ENCODE assay signal across 8 cellular contexts in genomic region chr22:36435516-36436415, GRCh38. TPM values are rescaled to one million over a fixed set of nuclear protein-coding genes. Genes with fewer than 3 reads are reported as not detected.
A peak's percentile ranks its signal among the peaks of the same experiment; 100 is the strongest.
DNase-seq lines count a peak whose midpoint lies in the region; TF ChIP-seq lines count a peak whose summit lies in the region.

No MANE protein-coding gene starts in this region.

- no peaks in the 10 kb centered on the region for H3K9me3 Mint-ChIP-seq in Caco-2 (ENCODE audit: unreplicated experiment)

- TF ChIP-seq RAD21 in SK-N-SH (IDR thresholded peaks at IDR 0.05; ENCODE audit: low read length), result no peak

- 88% methylated on average over 16 of the region's 16 CpGs for WGBS in SK-N-SH (ENCODE audit: low lambda C conversion rate)

- no peak overlapping the region for H3K9ac ChIP-seq in HUES48 (ENCODE audit: low read depth, low read length)
- H3K9ac ChIP-seq in duodenal mucosa (ENCODE audit: low read depth in 1 of 2, low read length in 2 of 2), result peak overlapping the region; percentile 20 to 57
- H3K9ac ChIP-seq in SK-N-SH, result no peak overlapping the region

- no peaks in the 10 kb centered on the region for H4K20me1 ChIP-seq in SK-N-SH (ENCODE audit: insufficient read depth)

- H3K79me2 ChIP-seq in SK-N-SH (ENCODE audit: insufficient read depth), result no peaks in the 10 kb centered on the region

- H3K27me3 Mint-ChIP-seq in Caco-2 (ENCODE audit: insufficient read depth, unreplicated experiment), result no peaks in the 10 kb centered on the region

- H3K4me2 ChIP-seq in SK-N-SH, result no peak overlapping the region

- H3K4me3 ChIP-seq in Caco-2 (ENCODE audit: low read depth, low read length), result no peak overlapping the region
- H3K4me3 ChIP-seq in HUES48 (ENCODE audit: low read depth, low read length), result no peak overlapping the region
- H3K4me3 ChIP-seq in duodenal mucosa (ENCODE audit: low read depth in 1 of 2, low read length in 2 of 2), result peak overlapping the region; percentile 12 to 36
- no peak overlapping the region for H3K4me3 ChIP-seq in SK-N-SH (ENCODE audit: low read depth in 2 of 2, low read length in 1 of 2)

- no peak for TF ChIP-seq EP300 in SK-N-SH (IDR thresholded peaks at IDR 0.05; ENCODE audit: borderline replicate concordance in 1 of 2, low read depth in 1 of 2, low read length in 1 of 2)

- peaks cover 53% of the 10 kb centered on the region for H3K4me1 Mint-ChIP-seq in Caco-2 (ENCODE audit: low read depth, unreplicated experiment)

- H3K27ac ChIP-seq in HUES48 (ENCODE audit: low read depth, low read length) (peak overlapping the region; percentile 70), duodenal mucosa (ENCODE audit: low read depth, low read length) (peak overlapping the region; percentile 55), SK-N-SH (ENCODE audit: low read depth in 2 of 2, low read length in 1 of 2) (no peak overlapping the region)

- peak overlapping the region; percentile 50 for H3K4me3 Mint-ChIP-seq in Caco-2 (ENCODE audit: unreplicated experiment)

- TF ChIP-seq CTCF in Caco-2 (IDR thresholded peaks at IDR 0.05; ENCODE audit: insufficient read depth in 1 of 2, low read depth in 1 of 2, low read length in 1 of 2, severe bottlenecking in 1 of 2, unreplicated experiment in 1 of 2), result no peak
- TF ChIP-seq CTCF in SK-N-SH (IDR thresholded peaks at IDR 0.05), result no peak

- H2AFZ ChIP-seq in SK-N-SH (ENCODE audit: low read depth), result no peak overlapping the region

- peaks cover 6% of the 10 kb centered on the region for H3K36me3 Mint-ChIP-seq in Caco-2 (ENCODE audit: insufficient read depth, unreplicated experiment)

- DNase-seq in Caco-2 (peak; percentile 60 to 79), SK-N-SH (no peak), GDM1 (lab: John Stamatoyannopoulos, UW) (no peak), cerebellar cortex (ENCODE audit: low spot score) (no peak)
- peak in 3 of 4 experiments; percentile 12 to 39 (median 25) for DNase-seq in activated CD4-positive, CD25-positive, alpha-beta regulatory T cell (lab: John Stamatoyannopoulos, UW)
- DNase-seq in stimulated activated CD4-positive, alpha-beta T cell treated with anti-CD3 and anti-CD28 coated beads, Interleukin-2, amount 100 ng/mL, for 4 hours (ENCODE audit: low read depth), result peak; percentile 64

- no peaks in the 10 kb centered on the region for H3K9me3 ChIP-seq in Caco-2
- H3K9me3 ChIP-seq in HUES48 (ENCODE audit: control insufficient read depth, insufficient read depth, low read length), result no peaks in the 10 kb centered on the region
- H3K9me3 ChIP-seq in duodenal mucosa (ENCODE audit: control insufficient read depth in 1 of 2, low read length in 2 of 2), result no peaks in the 10 kb centered on the region
- H3K9me3 ChIP-seq in SK-N-SH, result no peaks in the 10 kb centered on the region

- POLR2A ChIA-PET in Caco-2 (lab: Charles Lee), result interaction anchor here (0.5 to 1.6 kb wide), 6 partner anchors 13 to 508 kb away, joined by 4 to 9 read pairs (median 4); partner anchors contain the start of gene MYH9
- POLR2A ChIA-PET in SK-N-SH (lab: Yijun Ruan, JAX), result no interaction called here

- CTCF ChIA-PET in Caco-2 (lab: Charles Lee), result interaction anchor here (1.1 to 1.2 kb wide), 2 partner anchors 16 to 35 kb away, joined by 5 to 6 read pairs; no protein-coding TSS in a partner anchor
- CTCF ChIA-PET in SK-N-SH (lab: Yijun Ruan, JAX), result interaction anchor here (0.7 to 1.2 kb wide), 4 partner anchors 16 to 191 kb away, joined by 3 to 4 read pairs (median 4); no protein-coding TSS in a partner anchor

- H3K4me1 ChIP-seq in Caco-2 (peaks cover 63% of the 10 kb centered on the region), HUES48 (ENCODE audit: control insufficient read depth, insufficient read depth, low read length) (peaks cover 19% of the 10 kb centered on the region), duodenal mucosa (ENCODE audit: control insufficient read depth in 1 of 2, insufficient read depth in 2 of 2, low read length in 2 of 2) (peaks cover 40 to 48% of the 10 kb centered on the region in 2 donors), SK-N-SH (ENCODE audit: control insufficient read depth in 1 of 2, insufficient read depth in 2 of 2, low read depth in 1 of 2, low read length in 1 of 2) (peaks cover 12 to 31% of the 10 kb centered on the region in 2 experiments; a peak in 3 of 4 replicates)

- intact Hi-C loops in Caco-2 (cut with micrococcal nuclease; ENCODE audit: unreplicated experiment), result no loop called here

- H3K36me3 ChIP-seq in Caco-2 (ENCODE audit: control insufficient read depth, insufficient read depth, low read length), result no peaks in the 10 kb centered on the region
- H3K36me3 ChIP-seq in HUES48 (ENCODE audit: control insufficient read depth, insufficient read depth, low read length), result no peaks in the 10 kb centered on the region
- no peaks in the 10 kb centered on the region for H3K36me3 ChIP-seq in duodenal mucosa (ENCODE audit: control insufficient read depth in 1 of 2, insufficient read depth in 2 of 2, low read length in 2 of 2)
- H3K36me3 ChIP-seq in SK-N-SH (replicated peaks in 1 of 2; ENCODE audit: control insufficient read depth in 1 of 2, insufficient read depth in 2 of 2, low read length in 1 of 2), result no peaks in the 10 kb centered on the region

- no TSS peak for BruUV-seq in Caco-2 (replicated peaks; lab: Mats Ljungman, UMichigan)

- H3K27me3 ChIP-seq in Caco-2 (replicated peaks; ENCODE audit: control insufficient read depth, insufficient read depth, low read length) (no peaks in the 10 kb centered on the region), HUES48 (ENCODE audit: control insufficient read depth, insufficient read depth, low read length) (no peaks in the 10 kb centered on the region), duodenal mucosa (ENCODE audit: control insufficient read depth in 1 of 2, insufficient read depth in 2 of 2, low read length in 2 of 2) (no peaks in the 10 kb centered on the region), SK-N-SH (ENCODE audit: insufficient read depth) (no peaks in the 10 kb centered on the region)

- peaks cover 22% of the 10 kb centered on the region for H3F3A ChIP-seq in SK-N-SH (replicated peaks; ENCODE audit: insufficient read depth)

- H3K27ac Mint-ChIP-seq in Caco-2 (ENCODE audit: unreplicated experiment), result peak overlapping the region; percentile 73

- H3K9me2 ChIP-seq in SK-N-SH, result no peaks in the 10 kb centered on the region

TF ChIP-seq in SK-N-SH, 30 proteins besides CTCF, POLR2A, EP300 and RAD21:
- TF ChIP-seq RCOR1 (IDR thresholded peaks at IDR 0.05; ENCODE audit: low read length), result no peak
- no peak for TF ChIP-seq PBX3 (IDR thresholded peaks at IDR 0.05)
- no peak for TF ChIP-seq NFIC (IDR thresholded peaks at IDR 0.05; ENCODE audit: borderline replicate concordance)
- no peak for TF ChIP-seq TAF1 (IDR thresholded peaks at IDR 0.05; ENCODE audit: borderline replicate concordance, low read depth, low read length)
- no peak for TF ChIP-seq FOXJ3 (CRISPR knock-in tag; IDR thresholded peaks at IDR 0.05)
- no peak for TF ChIP-seq IRF3 (IDR thresholded peaks at IDR 0.05; ENCODE audit: low read depth, low read length)
- TF ChIP-seq MEF2A (IDR thresholded peaks at IDR 0.05; ENCODE audit: borderline replicate concordance, low read depth), result no peak
- no peak for TF ChIP-seq CHD2 (IDR thresholded peaks at IDR 0.05; ENCODE audit: low read length, partially characterized antibody)
- no peak for TF ChIP-seq SIN3A (IDR thresholded peaks at IDR 0.05; ENCODE audit: borderline replicate concordance, low read depth, low read length)
- TF ChIP-seq NRF1 (IDR thresholded peaks at IDR 0.05; ENCODE audit: low read depth, low read length), result no peak
- TF ChIP-seq USF1 (IDR thresholded peaks at IDR 0.05; ENCODE audit: borderline replicate concordance, low read depth), result no peak

RNA-seq across cellular contexts. Expression of gene TXN2, which starts 45.7 kb away (rescaled TPM):
- total RNA-seq in Caco-2 (2022), result 75.8 and 77.2 TPM in 2 replicates
- 251 and 284 TPM in 2 replicates for polyA plus RNA-seq in SK-N-SH (2012; rRNA removed)
- 212 and 258 TPM in 2 replicates for polyA plus RNA-seq in SK-N-SH (2012; cell fraction: cytosol; rRNA removed)
- polyA plus RNA-seq in SK-N-SH (2012; cell fraction: nucleus; rRNA removed), result 151 and 162 TPM in 2 replicates

RNA-seq across cellular contexts. Expression of gene MYH9, which starts 48.0 kb away (rescaled TPM):
- 513 and 539 TPM in 2 replicates for total RNA-seq in Caco-2 (2022)
- 202 and 303 TPM in 2 replicates for polyA plus RNA-seq in SK-N-SH (2012; rRNA removed)
- polyA plus RNA-seq in SK-N-SH (2012; cell fraction: cytosol; rRNA removed), result 181 and 225 TPM in 2 replicates
- polyA plus RNA-seq in SK-N-SH (2012; cell fraction: nucleus; rRNA removed), result 401 and 439 TPM in 2 replicates

Comparison
In these comparisons a context has a peak if more than half of its experiments do, and no peak if none do; other contexts are left out.
1. DNase-seq: peak in Caco-2 (2 of 2), activated CD4-positive, CD25-positive, alpha-beta regulatory T cell (3 of 4) and stimulated activated CD4-positive, alpha-beta T cell treated with anti-CD3 and anti-CD28 coated beads, Interleukin-2, amount 100 ng/mL, for 4 hours (single experiment); none in SK-N-SH (single experiment), GDM1 (single experiment) and cerebellar cortex (single experiment).
2. H3K4me3 ChIP-seq: peak in duodenal mucosa (2 of 2); none in Caco-2 (single experiment), HUES48 (single experiment) and SK-N-SH (0 of 2).
3. H3K27ac ChIP-seq: peak in HUES48 (single experiment) and duodenal mucosa (single experiment); none in SK-N-SH (0 of 2).
4. H3K9ac ChIP-seq: peak in duodenal mucosa (2 of 2); none in HUES48 (single experiment) and SK-N-SH (single experiment).